In genomic region chr12:54378791-54379400, GRCh38 we compare ENCODE assay signal across 7 cellular contexts. TPM values are rescaled to one million over a fixed set of nuclear protein-coding genes. Genes with fewer than 3 reads are reported as not detected.
DNase-seq lines count a peak whose midpoint lies in the region; ATAC-seq and FAIRE-seq lines count a peak whose summit lies in the region.

No MANE protein-coding gene starts in this region.

- DNase-seq in ELR (ENCODE audit: low read depth) (peak; percentile 69), NCI-H1092 treated with DMSO at 0.1 percent for 48 hours (lab: John Stamatoyannopoulos, UW) (peak; percentile 73), astrocyte of the hippocampus (ENCODE audit: low read depth, low spot score) (peak; percentile 79), small intestine (peak; percentile 47), HAP-1 (ENCODE audit: low spot score in 2 of 2) (no peak)

- H3K36me3 ChIP-seq in small intestine (ENCODE audit: control insufficient read depth in 2 of 2, insufficient read depth in 2 of 2, low read length in 2 of 2) = no peaks in the 10 kb centered on the region
- 0 out of 2 replicates have a peak, but pooled peaks cover 3% of the 10 kb centered on the region for H3K36me3 ChIP-seq in HAP-1 (replicated peaks)

- no peaks in the 10 kb centered on the region for H3K27me3 ChIP-seq in small intestine (ENCODE audit: control insufficient read depth in 2 of 2, insufficient read depth in 2 of 2, low read length in 2 of 2)
- no peaks in the 10 kb centered on the region for H3K27me3 ChIP-seq in HAP-1 (ENCODE audit: low read depth)

- WGBS in small intestine, 3 donors = 18 to 33% (median 23%) methylated on average over 28 to 48 of the region's 49 CpGs

- no peaks in the 10 kb centered on the region for H3K9me3 ChIP-seq in iPS-18c (ENCODE audit: control insufficient read depth, insufficient read depth, low read length)
- H3K9me3 ChIP-seq in small intestine (ENCODE audit: control insufficient read depth, low read depth) = no peaks in the 10 kb centered on the region
- no peaks in the 10 kb centered on the region for H3K9me3 ChIP-seq in HAP-1

- FAIRE-seq in small intestine (lab: Jason Lieb, UNC) = no peak

- ATAC-seq in HG03095 (IDR thresholded peaks at IDR 0.05; ENCODE audit: unreplicated experiment) = no peak

- H3K4me1 ChIP-seq in small intestine (ENCODE audit: control insufficient read depth in 2 of 2, insufficient read depth in 1 of 2, low read depth in 1 of 2, low read length in 1 of 2) (no peaks in the 10 kb centered on the region), HAP-1 (no peaks in the 10 kb centered on the region)

- no peak overlapping the region for H3K27ac ChIP-seq in small intestine (ENCODE audit: low read depth in 1 of 2, low read length in 1 of 2)

- H3K4me3 ChIP-seq in iPS-18c (ENCODE audit: insufficient read depth, low read depth, low read length) (peak overlapping the region; percentile 51), small intestine (ENCODE audit: low read depth in 1 of 2, low read length in 2 of 2) (peak overlapping the region in 1 of 2 donors; percentile 51), HAP-1 (no peak overlapping the region)

- in situ Hi-C loops in HAP-1 (cut with MboI; ENCODE audit: low sequenced_read_pairs) = no loop called here

RNA-seq across cellular contexts. Expression of gene ZNF385A, which starts 5.6 kb away (rescaled TPM):
- polyA plus RNA-seq in small intestine = 1 to 10 TPM in 2 of 3 donors, under 1 TPM in 1; 0.45 to 9.7 (median 7.7) TPM

RNA-seq across cellular contexts. Expression of gene GPR84, which starts 14.6 kb away (rescaled TPM):
- under 1 TPM in 1 of 3 donors, not detected in 2; 0.33 TPM for polyA plus RNA-seq in small intestine

RNA-seq across cellular contexts. Expression of gene ITGA5, which starts 40.2 kb away (rescaled TPM):
- 10 to 100 TPM in 1 of 3 donors, 1 to 10 TPM in 2; 1.8 to 60.7 (median 3.0) TPM for polyA plus RNA-seq in small intestine

RNA-seq across cellular contexts. Expression of gene COPZ1, which starts 54.0 kb away (rescaled TPM):
- 100 to 1,000 TPM; 114 to 140 (median 136) TPM for polyA plus RNA-seq in small intestine

Comparison
In these comparisons a context has a peak if more than half of its experiments do, and no peak if none do; other contexts are left out.
1. DNase-seq: peak in ELR (single experiment), NCI-H1092 treated with DMSO at 0.1 percent for 48 hours (single experiment), astrocyte of the hippocampus (single experiment) and small intestine (single experiment); none in HAP-1 (0 of 2).